13 cellular contexts compared by ENCODE assay signal in genomic region chr9:104869801-104870200, GRCh38. TPM values are rescaled to one million over a fixed set of nuclear protein-coding genes. Genes with fewer than 3 reads are reported as not detected.
DNase-seq lines count a peak whose midpoint lies in the region; ATAC-seq, FAIRE-seq and TF ChIP-seq lines count a peak whose summit lies in the region.
"Had no signal": no experiment of that assay in that cellular context is flagged by ENCODE, and none has a peak within 500 bp of the region (broad histone marks: within the 10 kb centered on the region; RNA-seq: fewer than 3 reads in every experiment).

No MANE protein-coding gene starts in this region.

- H3F3A ChIP-seq in GM23338 (replicated peaks; ENCODE audit: low read depth), result no peaks in the 10 kb centered on the region

- H3K4me3 ChIP-seq in GM23338 (no peak overlapping the region), astrocyte (ENCODE audit: insufficient read depth, low read depth, low read length) (no peak overlapping the region), lung (no peak overlapping the region), spleen (no peak overlapping the region)

- H3K79me2 ChIP-seq in GM23338 (replicated peaks; ENCODE audit: insufficient read depth) (no peaks in the 10 kb centered on the region), astrocyte (ENCODE audit: insufficient read depth, low read length) (peaks cover 13% of the 10 kb centered on the region)

- H4K20me1 ChIP-seq in GM23338 (replicated peaks; ENCODE audit: insufficient read depth) (peaks cover 3% of the 10 kb centered on the region; the same call in 1 of the 2 replicates), astrocyte (ENCODE audit: insufficient read depth, low read length) (no peaks in the 10 kb centered on the region)

- WGBS in lung, 2 donors, result 62 to 82% methylated on average over 1 of the region's 1 CpG
- WGBS in spleen, 5 donors, result 73 to 88% (median 80%) methylated on average over 1 of the region's 1 CpG

- H3K4me1 Mint-ChIP-seq in GM23338 (peaks cover 47% of the 10 kb centered on the region), astrocyte (ENCODE audit: low read depth, unreplicated experiment) (peaks cover 72% of the 10 kb centered on the region)
- H3K4me1 Mint-ChIP-seq: CD8-positive, alpha-beta memory T cell had no signal

- H3K9me3 ChIP-seq in astrocyte (ENCODE audit: insufficient read depth, low read depth, low read length), result no peaks in the 10 kb centered on the region
- no peaks in the 10 kb centered on the region for H3K9me3 ChIP-seq in lung (ENCODE audit: control insufficient read depth in 2 of 2, insufficient read depth in 1 of 2, low read length in 1 of 2)
- no peaks in the 10 kb centered on the region for H3K9me3 ChIP-seq in spleen

- DNase-seq in GM23338 (ENCODE audit: low spot score), result no peak
- peak; percentile 56 for DNase-seq in astrocyte (ENCODE audit: low read depth)
- no peak for DNase-seq in lung (ENCODE audit: low spot score)
- no peak for DNase-seq in spleen
- DNase-seq in NAMALWA (ENCODE audit: low spot score), result no peak
- no peak for DNase-seq in COR-L47 (lab: John Stamatoyannopoulos, UW)
- DNase-seq in globus pallidus (ENCODE audit: low spot score), result no peak
- no peak for DNase-seq in germinal center (ENCODE audit: low spot score)
- DNase-seq: activated CD8-positive, alpha-beta memory T cell treated with anti-CD3 and anti-CD28 coated beads, Interleukin-2, amount 50 U/mL, for 4 hours; CD8-positive, alpha-beta memory T cell; effector CD8-positive, alpha-beta T cell; naive B cell; NCI-H446 treated with DMSO at 0.1 percent for 48 hours had no signal

- H3K27me3 ChIP-seq in GM23338 (ENCODE audit: insufficient read depth) (no peaks in the 10 kb centered on the region), astrocyte (ENCODE audit: insufficient read depth, low read length) (no peaks in the 10 kb centered on the region), lung (ENCODE audit: control insufficient read depth, insufficient read depth) (no peaks in the 10 kb centered on the region), spleen (replicated peaks in 1 of 7) (no peaks in the 10 kb centered on the region)

- intact Hi-C loops in spleen (cut with DNase I; ENCODE audit: low total_unique reads), result loop anchor here (10.0 kb wide), 2 partner anchors 55 to 285 kb away; partner anchors contain the start of gene ABCA1

- no peaks in the 10 kb centered on the region for H3K9me2 ChIP-seq in GM23338 (ENCODE audit: insufficient read depth)

- ATAC-seq in GM23338, result no peak
- ATAC-seq in lung (ENCODE audit: insufficient read depth, low FRiP score), result no peak

- no peak overlapping the region for H3K27ac Mint-ChIP-seq in GM23338
- peak overlapping the region; percentile 89 for H3K27ac Mint-ChIP-seq in astrocyte (ENCODE audit: unreplicated experiment)
- H3K27ac Mint-ChIP-seq: CD8-positive, alpha-beta memory T cell had no signal

- no peak overlapping the region for H3K4me3 Mint-ChIP-seq in GM23338
- no peak overlapping the region for H3K4me3 Mint-ChIP-seq in astrocyte (ENCODE audit: unreplicated experiment)
- H3K4me3 Mint-ChIP-seq: CD8-positive, alpha-beta memory T cell had no signal

- no peak for TF ChIP-seq POLR2A in spleen (IDR thresholded peaks at IDR 0.05)

- H3K9me3 Mint-ChIP-seq in GM23338 (peaks cover 7% of the 10 kb centered on the region; the same call in 2 of the 3 replicates), astrocyte (ENCODE audit: unreplicated experiment) (no peaks in the 10 kb centered on the region)
- H3K9me3 Mint-ChIP-seq: CD8-positive, alpha-beta memory T cell had no signal

- peaks cover 26% of the 10 kb centered on the region for H3K4me1 ChIP-seq in GM23338 (ENCODE audit: insufficient read depth)
- H3K4me1 ChIP-seq in astrocyte (ENCODE audit: insufficient read depth, low read length), result peaks cover 60% of the 10 kb centered on the region
- H3K4me1 ChIP-seq in lung (ENCODE audit: control insufficient read depth in 2 of 2, insufficient read depth in 2 of 2, low read length in 2 of 2), result peaks cover 9 to 32% of the 10 kb centered on the region in 2 donors
- H3K4me1 ChIP-seq in spleen, result peaks cover 15 to 82% (median 49%) of the 10 kb centered on the region in 6 donors

- H3K36me3 Mint-ChIP-seq in GM23338 (ENCODE audit: low read depth) (peaks cover 46% of the 10 kb centered on the region), astrocyte (ENCODE audit: low read depth, unreplicated experiment) (peaks cover 34% of the 10 kb centered on the region)

- no peak for FAIRE-seq in astrocyte (lab: Jason Lieb, UNC)

- H3K27ac ChIP-seq in GM23338 (ENCODE audit: low read depth) (no peak overlapping the region), astrocyte (ENCODE audit: low read depth, low read length) (peak overlapping the region; percentile 89), lung (ENCODE audit: low read depth in 1 of 2, low read length in 1 of 2) (peak overlapping the region; percentile 43), spleen (peak overlapping the region in 7 of 8 donors; percentile 24 to 75 (median 66))

- H3K9ac ChIP-seq in astrocyte (ENCODE audit: low read length), result peak overlapping the region; percentile 67

- H2AFZ ChIP-seq in GM23338 (no peak overlapping the region), astrocyte (ENCODE audit: low read depth, low read length) (no peak overlapping the region)

- no peaks in the 10 kb centered on the region for H3K36me3 ChIP-seq in GM23338 (ENCODE audit: insufficient read depth)
- H3K36me3 ChIP-seq in astrocyte (ENCODE audit: insufficient read depth, low read length), result peaks cover 11% of the 10 kb centered on the region
- peaks cover 0 to 2% of the 10 kb centered on the region in 2 donors for H3K36me3 ChIP-seq in lung (ENCODE audit: control insufficient read depth in 2 of 2, insufficient read depth in 2 of 2, low read length in 2 of 2)
- peaks cover 0 to 36% (median 0%) of the 10 kb centered on the region in 6 donors for H3K36me3 ChIP-seq in spleen

- H3K27me3 Mint-ChIP-seq in GM23338 (ENCODE audit: insufficient read depth, low read depth, poor library complexity), result peaks cover 17% of the 10 kb centered on the region
- no peaks in the 10 kb centered on the region for H3K27me3 Mint-ChIP-seq in astrocyte (ENCODE audit: low read depth, unreplicated experiment)
- H3K27me3 Mint-ChIP-seq: naive B cell had no signal

- H3K4me2 ChIP-seq in GM23338, result peak overlapping the region; percentile 66
- H3K4me2 ChIP-seq in astrocyte (ENCODE audit: low read length), result peak overlapping the region; percentile 43

- TF ChIP-seq CTCF in GM23338 (conservative IDR thresholded peaks at IDR 0.05; ENCODE audit: low read depth in 2 of 2), result no peak
- TF ChIP-seq CTCF in astrocyte (IDR thresholded peaks at IDR 0.05; ENCODE audit: insufficient read depth, low read depth, low read length), result no peak
- no peak for TF ChIP-seq CTCF in lung (IDR thresholded peaks at IDR 0.05; ENCODE audit: control extremely low read depth, extremely low read depth)
- no peak for TF ChIP-seq CTCF in spleen (IDR thresholded peaks at IDR 0.05 in 8 of 11, conservative IDR thresholded peaks at IDR 0.05 in 3 of 11)

TF ChIP-seq in GM23338, 12 proteins besides CTCF, POLR2A, EP300 and RAD21:
- TF ChIP-seq ETS1 (IDR thresholded peaks at IDR 0.05), result no peak

RNA-seq across cellular contexts. Expression of gene ABCA1, which starts 58.2 kb away (rescaled TPM):
- total RNA-seq in GM23338 (2014; rRNA removed; shearing (Covaris generic)), result 2.8 and 2.9 TPM in 2 replicates
- 1.1 and 1.4 TPM in 2 replicates for polyA plus RNA-seq in GM23338 (2016; fragmentation: Nextera tagmentation; extraction: Ambion mirVana)
- total RNA-seq in astrocyte, result 109 and 125 TPM in 2 replicates
- 100 to 1,000 TPM in 1 of 2 donors, 10 to 100 TPM in 1; 19.1 to 140 TPM for total RNA-seq in lung
- 10 to 100 TPM in 1 of 2 donors, 1 to 10 TPM in 1; 5.4 to 14.4 TPM for polyA plus RNA-seq in lung
- 10 to 100 TPM; 55.0 to 78.4 (median 68.3) TPM for total RNA-seq in spleen
- polyA plus RNA-seq in spleen, result 1 to 10 TPM; 4.5 to 5.0 (median 4.7) TPM
- polyA plus RNA-seq: CD8-positive, alpha-beta memory T cell had no signal
